In the genomic region with DNA sequence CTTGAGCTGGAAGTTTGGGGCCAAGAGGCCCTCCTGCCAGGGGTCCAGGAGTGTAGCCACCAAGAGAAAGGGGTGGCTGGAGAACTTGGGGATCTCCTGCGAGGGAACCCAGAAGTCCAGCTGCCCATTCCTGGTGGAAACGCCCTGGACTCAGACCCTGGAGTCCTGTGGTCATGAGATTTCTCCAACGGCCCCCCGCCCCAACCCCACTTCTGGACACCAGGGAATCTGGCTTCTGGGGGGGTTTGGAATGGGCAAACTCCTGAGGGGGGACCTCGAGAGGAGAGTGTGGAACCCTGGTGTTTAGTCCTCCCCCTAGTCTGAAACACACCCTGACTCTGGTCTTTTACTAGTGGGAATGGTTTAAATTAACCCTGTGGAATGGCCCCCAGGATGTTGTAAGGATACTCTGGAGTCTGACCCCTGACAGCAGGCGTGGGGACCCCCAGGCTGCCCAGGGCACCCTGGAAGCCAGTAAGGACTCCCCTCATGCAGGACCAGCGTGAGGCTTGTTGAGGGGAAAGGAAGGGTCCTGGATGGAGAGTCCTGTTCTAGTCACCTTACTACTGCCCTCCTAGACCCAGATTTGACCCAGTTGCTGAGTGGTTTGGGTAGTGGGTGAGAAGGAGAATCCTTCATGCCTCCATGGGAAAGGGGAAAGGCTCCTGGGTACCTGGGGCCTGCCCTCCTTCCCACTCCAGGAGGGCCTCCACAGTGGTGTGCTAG, we compare ENCODE assay signal across 2 cellular contexts.
TF ChIP-seq lines count a peak whose summit lies in the region.

No MANE protein-coding gene starts in this region.

TF ChIP-seq in H1, 55 proteins besides CTCF, POLR2A, EP300 and RAD21:
- no peak for TF ChIP-seq POLR2AphosphoS5 (IDR thresholded peaks at IDR 0.05; ENCODE audit: low read depth, low read length)
- TF ChIP-seq TEAD4 (IDR thresholded peaks at IDR 0.05; ENCODE audit: low read depth, low read length), result no peak
- TF ChIP-seq RNF2 (IDR thresholded peaks at IDR 0.05; ENCODE audit: borderline replicate concordance, low read depth, low read length, missing control alignments, poor library complexity, severe bottlenecking), result no peak
- no peak for TF ChIP-seq EGR1 (IDR thresholded peaks at IDR 0.05; ENCODE audit: borderline replicate concordance, low read depth, low read length)
- no peak for TF ChIP-seq SIX5 (IDR thresholded peaks at IDR 0.05; ENCODE audit: low read depth, low read length)
- no peak for TF ChIP-seq ZNF274 (IDR thresholded peaks at IDR 0.05; ENCODE audit: borderline replicate concordance, extremely low read depth, low read length)
- no peak for TF ChIP-seq JUN (IDR thresholded peaks at IDR 0.05; ENCODE audit: low read depth, low read length)
- TF ChIP-seq PHF8 (conservative IDR thresholded peaks at IDR 0.05; ENCODE audit: low read depth, low read length), result no peak
- TF ChIP-seq BRCA1 (IDR thresholded peaks at IDR 0.05; ENCODE audit: low read depth, low read length), result no peak
- no peak for TF ChIP-seq SIN3A (conservative IDR thresholded peaks at IDR 0.05 in 1 of 2, IDR thresholded peaks at IDR 0.05 in 1 of 2; ENCODE audit: low read depth in 1 of 2, low read length in 2 of 2)
- TF ChIP-seq TBP (IDR thresholded peaks at IDR 0.05; ENCODE audit: low read depth, low read length), result no peak
- TF ChIP-seq, protein P1, sequence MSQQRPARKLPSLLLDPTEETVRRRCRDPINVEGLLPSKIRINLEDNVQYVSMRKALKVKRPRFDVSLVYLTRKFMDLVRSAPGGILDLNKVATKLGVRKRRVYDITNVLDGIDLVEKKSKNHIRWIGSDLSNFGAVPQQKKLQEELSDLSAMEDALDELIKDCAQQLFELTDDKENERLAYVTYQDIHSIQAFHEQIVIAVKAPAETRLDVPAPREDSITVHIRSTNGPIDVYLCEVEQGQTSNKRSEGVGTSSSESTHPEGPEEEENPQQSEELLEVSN (IDR thresholded peaks at IDR 0.05), result no peak
- no peak for TF ChIP-seq SRF (IDR thresholded peaks at IDR 0.05; ENCODE audit: low read depth, low read length)
- TF ChIP-seq ASH2L (IDR thresholded peaks at IDR 0.05; ENCODE audit: low read length), result no peak
- no peak for TF ChIP-seq BCL11A (IDR thresholded peaks at IDR 0.05; ENCODE audit: low read depth in 2 of 2, low read length in 2 of 2)
- no peak for TF ChIP-seq SAP30 (IDR thresholded peaks at IDR 0.05; ENCODE audit: insufficient read depth, insufficient replicate concordance, low read length)
- no peak for TF ChIP-seq CHD1 (IDR thresholded peaks at IDR 0.05; ENCODE audit: low read depth, low read length)
- no peak for TF ChIP-seq CTBP2 (IDR thresholded peaks at IDR 0.05; ENCODE audit: borderline replicate concordance, insufficient read depth, insufficient read length, low read length)
- TF ChIP-seq JUND (IDR thresholded peaks at IDR 0.05; ENCODE audit: low read length), result no peak

TF ChIP-seq in neural cell, 6 proteins besides CTCF, POLR2A, EP300 and RAD21:
- TF ChIP-seq, protein P2, sequence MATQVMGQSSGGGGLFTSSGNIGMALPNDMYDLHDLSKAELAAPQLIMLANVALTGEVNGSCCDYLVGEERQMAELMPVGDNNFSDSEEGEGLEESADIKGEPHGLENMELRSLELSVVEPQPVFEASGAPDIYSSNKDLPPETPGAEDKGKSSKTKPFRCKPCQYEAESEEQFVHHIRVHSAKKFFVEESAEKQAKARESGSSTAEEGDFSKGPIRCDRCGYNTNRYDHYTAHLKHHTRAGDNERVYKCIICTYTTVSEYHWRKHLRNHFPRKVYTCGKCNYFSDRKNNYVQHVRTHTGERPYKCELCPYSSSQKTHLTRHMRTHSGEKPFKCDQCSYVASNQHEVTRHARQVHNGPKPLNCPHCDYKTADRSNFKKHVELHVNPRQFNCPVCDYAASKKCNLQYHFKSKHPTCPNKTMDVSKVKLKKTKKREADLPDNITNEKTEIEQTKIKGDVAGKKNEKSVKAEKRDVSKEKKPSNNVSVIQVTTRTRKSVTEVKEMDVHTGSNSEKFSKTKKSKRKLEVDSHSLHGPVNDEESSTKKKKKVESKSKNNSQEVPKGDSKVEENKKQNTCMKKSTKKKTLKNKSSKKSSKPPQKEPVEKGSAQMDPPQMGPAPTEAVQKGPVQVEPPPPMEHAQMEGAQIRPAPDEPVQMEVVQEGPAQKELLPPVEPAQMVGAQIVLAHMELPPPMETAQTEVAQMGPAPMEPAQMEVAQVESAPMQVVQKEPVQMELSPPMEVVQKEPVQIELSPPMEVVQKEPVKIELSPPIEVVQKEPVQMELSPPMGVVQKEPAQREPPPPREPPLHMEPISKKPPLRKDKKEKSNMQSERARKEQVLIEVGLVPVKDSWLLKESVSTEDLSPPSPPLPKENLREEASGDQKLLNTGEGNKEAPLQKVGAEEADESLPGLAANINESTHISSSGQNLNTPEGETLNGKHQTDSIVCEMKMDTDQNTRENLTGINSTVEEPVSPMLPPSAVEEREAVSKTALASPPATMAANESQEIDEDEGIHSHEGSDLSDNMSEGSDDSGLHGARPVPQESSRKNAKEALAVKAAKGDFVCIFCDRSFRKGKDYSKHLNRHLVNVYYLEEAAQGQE (IDR thresholded peaks at IDR 0.05; ENCODE audit: borderline replicate concordance), result no peak
- TF ChIP-seq EZH2 (IDR thresholded peaks at IDR 0.05; ENCODE audit: borderline replicate concordance, insufficient read depth, low read length, poor library complexity, severe bottlenecking) (no peak), POLR2AphosphoS5 (IDR thresholded peaks at IDR 0.05) (no peak), TAF1 (IDR thresholded peaks at IDR 0.05; ENCODE audit: low read depth) (no peak), MXI1 (conservative IDR thresholded peaks at IDR 0.05; ENCODE audit: poor library complexity, severe bottlenecking) (no peak), SMC3 (conservative IDR thresholded peaks at IDR 0.05; ENCODE audit: poor library complexity) (no peak)
TF ChIP-seq in neural cell: peak in this region for 0.
